24 cellular contexts compared by ENCODE assay signal in the genomic region with DNA sequence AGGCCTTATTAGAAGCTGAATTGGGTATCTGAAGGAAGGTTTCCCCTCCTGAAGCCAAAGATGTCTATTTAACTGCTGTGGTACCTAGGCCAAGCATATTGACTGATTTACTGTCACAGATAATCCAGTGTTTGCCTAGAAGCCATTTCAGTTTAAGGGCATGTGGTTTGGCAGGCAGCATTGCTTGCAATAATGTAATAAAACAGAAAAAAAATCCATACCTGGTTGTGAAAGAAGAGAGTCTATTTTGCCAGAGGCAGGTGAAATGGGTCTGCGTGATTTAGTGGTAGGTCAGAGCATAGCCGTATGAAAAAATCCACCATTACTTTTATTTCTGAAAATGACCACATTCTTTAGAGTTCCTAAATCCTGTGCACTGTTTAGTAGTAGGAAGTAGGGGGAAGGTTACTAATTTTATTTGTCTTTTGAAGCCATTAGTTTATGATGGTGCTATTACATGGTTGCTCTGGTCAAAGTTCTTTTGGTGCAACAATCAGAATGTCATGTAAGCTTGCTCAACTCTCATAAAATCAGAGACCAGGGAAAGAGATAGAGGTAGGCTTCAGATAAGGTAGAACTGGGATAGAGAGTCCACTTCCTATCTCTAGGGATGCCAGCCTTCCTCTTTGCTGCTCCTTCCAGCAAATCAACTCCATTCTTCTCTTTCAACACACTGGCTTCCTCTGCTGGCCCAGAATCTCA.
DNase-seq lines count a peak whose midpoint lies in the region; ATAC-seq, FAIRE-seq and TF ChIP-seq lines count a peak whose summit lies in the region.
"Had no signal": no experiment of that assay in that cellular context is flagged by ENCODE, and none has a peak within 500 bp of the region (broad histone marks: within the 10 kb centered on the region; RNA-seq: fewer than 3 reads in every experiment).

No MANE protein-coding gene starts in this region.

- H3K27ac Mint-ChIP-seq in Caco-2 (ENCODE audit: unreplicated experiment) = peak overlapping the region; percentile 32
- H3K27ac Mint-ChIP-seq: CD4-positive, alpha-beta T cell had no signal

- no peaks in the 10 kb centered on the region for H3K36me3 ChIP-seq in Caco-2 (ENCODE audit: control insufficient read depth, insufficient read depth, low read length)
- no peaks in the 10 kb centered on the region for H3K36me3 ChIP-seq in mucosa of rectum (ENCODE audit: control insufficient read depth in 2 of 2, insufficient read depth in 2 of 2, low read length in 2 of 2)
- H3K36me3 ChIP-seq: BLaER1, SJCRH30 had no signal

- no peak overlapping the region for H3K4me3 ChIP-seq in Caco-2 (ENCODE audit: low read depth, low read length)
- H3K4me3 ChIP-seq in mucosa of rectum (ENCODE audit: low read length in 2 of 2) = peak overlapping the region; percentile 46 to 48
- H3K4me3 ChIP-seq: BLaER1, SJCRH30 had no signal

- TF ChIP-seq CTCF in Caco-2 (IDR thresholded peaks at IDR 0.05; ENCODE audit: insufficient read depth in 1 of 2, low read depth in 1 of 2, low read length in 1 of 2, severe bottlenecking in 1 of 2, unreplicated experiment in 1 of 2) (no peak), GM10248 (IDR thresholded peaks at IDR 0.05; ENCODE audit: control extremely low read depth, extremely low read depth, low read depth, missing control alignments) (no peak)

- intact Hi-C loops in Caco-2 (cut with micrococcal nuclease; ENCODE audit: unreplicated experiment) = loop anchor here (1.0 to 10.0 kb wide), 4 partner anchors 113 to 437 kb away; no protein-coding TSS in a partner anchor

- H3K36me3 Mint-ChIP-seq in Caco-2 (ENCODE audit: insufficient read depth, unreplicated experiment) = no peaks in the 10 kb centered on the region

- ATAC-seq in GM21390 (IDR thresholded peaks at IDR 0.05; ENCODE audit: unreplicated experiment) = no peak
- ATAC-seq: HCT116, Panc1 had no signal

- CTCF ChIA-PET in Caco-2 (lab: Charles Lee) (no interaction called here), GM10248 (lab: Yijun Ruan, JAX) (no interaction called here)

- BruUV-seq in Caco-2 (replicated peaks; lab: Mats Ljungman, UMichigan) = no TSS peak

- no peaks in the 10 kb centered on the region for H3K9me3 Mint-ChIP-seq in Caco-2 (ENCODE audit: unreplicated experiment)
- H3K9me3 Mint-ChIP-seq: CD4-positive, alpha-beta T cell had no signal

- peak overlapping the region; percentile 43 to 55 for H3K27ac ChIP-seq in mucosa of rectum (ENCODE audit: low read depth in 2 of 2, low read length in 2 of 2)
- H3K27ac ChIP-seq: BLaER1, SJCRH30 had no signal

- H3K9me3 ChIP-seq in Caco-2 = peaks cover 10% of the 10 kb centered on the region; the same call in 1 of the 2 replicates
- no peaks in the 10 kb centered on the region for H3K9me3 ChIP-seq in mucosa of rectum (ENCODE audit: control insufficient read depth in 2 of 2, low read length in 2 of 2)
- H3K9me3 ChIP-seq: BLaER1, SJCRH30 had no signal

- H3K27me3 ChIP-seq in Caco-2 (replicated peaks; ENCODE audit: control insufficient read depth, insufficient read depth, low read length) (no peaks in the 10 kb centered on the region), mucosa of rectum (ENCODE audit: control insufficient read depth in 2 of 2, insufficient read depth in 2 of 2, low read length in 2 of 2) (no peaks in the 10 kb centered on the region)
- H3K27me3 ChIP-seq: BLaER1, SJCRH30 had no signal

- POLR2A ChIA-PET in Caco-2 (lab: Charles Lee) (no interaction called here), GM10248 (lab: Yijun Ruan, JAX) (no interaction called here)

- H3K4me1 ChIP-seq in Caco-2 (peaks cover 24% of the 10 kb centered on the region), mucosa of rectum (ENCODE audit: control insufficient read depth in 2 of 2, insufficient read depth in 2 of 2, low read length in 2 of 2) (peaks cover 0 to 24% of the 10 kb centered on the region in 2 donors)
- H3K4me1 ChIP-seq: BLaER1, SJCRH30 had no signal

- peak; percentile 51 for FAIRE-seq in colon (lab: Jason Lieb, UNC)
- FAIRE-seq: G401.6, GM18507 had no signal

- H3K4me1 Mint-ChIP-seq in Caco-2 (ENCODE audit: low read depth, unreplicated experiment) = peaks cover 25% of the 10 kb centered on the region

- DNase-seq in Caco-2 (peak; percentile 57 to 58), HuH-7.5 (ENCODE audit: low spot score) (peak; percentile 40), GM10248 (ENCODE audit: extremely low spot score) (no peak), DMS79 (lab: John Stamatoyannopoulos, UW) (no peak), NCI-H1694 treated with DMSO at 0.1 percent for 48 hours (lab: John Stamatoyannopoulos, UW) (no peak)
- DNase-seq: CD4-positive, alpha-beta T cell; GOT3; Kasumi-1; MM.1S; NCI-H1048; NCI-H1417 treated with DMSO at 0.1 percent for 48 hours; NCI-H187 treated with DMSO at 0.1 percent for 48 hours; NCI-H2227 treated with DMSO at 0.1 percent for 48 hours; NCI-H510A; NK-92 treated with Interleukin-12 subunit alpha and Interleukin-12 subunit beta, amount 100 ng/mL, for 24 hours; SJCRH30 had no signal

- H3K9ac ChIP-seq in mucosa of rectum (ENCODE audit: low read depth in 1 of 2, low read length in 2 of 2) = no peak overlapping the region
- H3K9ac ChIP-seq: BLaER1 had no signal

- no peaks in the 10 kb centered on the region for H3K27me3 Mint-ChIP-seq in Caco-2 (ENCODE audit: insufficient read depth, unreplicated experiment)
- H3K27me3 Mint-ChIP-seq: CD4-positive, alpha-beta T cell had no signal

- peak overlapping the region; percentile 38 for H3K4me3 Mint-ChIP-seq in Caco-2 (ENCODE audit: unreplicated experiment)
- H3K4me3 Mint-ChIP-seq: CD4-positive, alpha-beta T cell had no signal

Comparison
In these comparisons a context has a peak if more than half of its experiments do, and no peak if none do; other contexts are left out.
1. DNase-seq: peak in Caco-2 (2 of 2) and HuH-7.5 (single experiment); none in GM10248 (single experiment), DMS79 (single experiment) and NCI-H1694 treated with DMSO at 0.1 percent for 48 hours (single experiment).